8 cellular contexts compared by ENCODE assay signal in the genomic region with DNA sequence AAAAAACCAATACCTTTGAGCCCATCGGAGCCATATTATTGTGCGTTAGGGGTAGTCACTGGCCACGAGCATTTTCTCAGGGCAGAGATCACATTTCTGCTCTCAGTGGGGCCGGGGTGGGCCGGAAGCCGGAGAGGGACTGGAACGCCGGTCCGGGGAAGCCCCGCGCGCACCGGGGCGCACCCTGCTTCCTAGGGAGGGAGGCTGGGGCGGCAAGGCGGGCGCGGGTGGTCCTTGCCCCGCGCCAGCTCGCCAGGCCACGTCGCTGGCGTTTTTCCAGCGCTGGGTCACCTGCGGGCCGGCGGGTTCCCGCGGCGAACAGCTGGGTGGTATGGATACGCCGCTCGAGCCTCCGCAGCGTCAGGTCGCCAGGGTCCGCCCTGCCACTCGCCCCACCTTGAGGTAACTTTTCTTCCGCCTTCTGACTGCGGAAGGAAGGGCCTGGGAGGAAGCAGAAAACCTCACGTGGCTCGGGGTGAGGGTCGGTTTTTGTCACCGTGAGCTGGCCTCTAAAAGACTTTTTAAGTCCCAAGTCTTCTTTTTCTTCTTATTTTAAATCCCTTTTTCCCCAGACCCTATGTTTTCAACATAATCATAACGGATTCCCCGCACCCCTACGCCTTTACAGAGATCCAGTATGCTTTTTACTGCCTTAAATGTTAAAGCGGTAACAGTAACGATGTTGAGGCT. TPM values are rescaled to one million over a fixed set of nuclear protein-coding genes. Genes with fewer than 3 reads are reported as not detected.
DNase-seq lines count a peak whose midpoint lies in the region; ATAC-seq, FAIRE-seq and TF ChIP-seq lines count a peak whose summit lies in the region.

No MANE protein-coding gene starts in this region.

- intact Hi-C loops in sigmoid colon (cut with DNase I) = loop anchor here (5.0 kb wide), 1 partner anchor 61 kb away; the partner anchor contains the start of gene MTO1

- peaks cover 27 to 31% of the 10 kb centered on the region in 2 donors for H3K36me3 Mint-ChIP-seq in activated naive CD4-positive, alpha-beta T cell treated with anti-CD3 and anti-CD28 coated beads, Interleukin-2, amount 50 U/mL, for 72 hours

- H3K9me3 ChIP-seq in BLaER1 (no peaks in the 10 kb centered on the region), right atrium auricular region (no peaks in the 10 kb centered on the region), sigmoid colon (no peaks in the 10 kb centered on the region)

- peak in 1 of 2 donors; percentile 14 for TF ChIP-seq CTCF in right atrium auricular region (IDR thresholded peaks at IDR 0.05)
- no peak for TF ChIP-seq CTCF in sigmoid colon (IDR thresholded peaks at IDR 0.05)

- H3K4me1 ChIP-seq in BLaER1 (peaks cover 27% of the 10 kb centered on the region), right atrium auricular region (peaks cover 0 to 34% of the 10 kb centered on the region in 2 donors), sigmoid colon (peaks cover 0 to 34% (median 30%) of the 10 kb centered on the region in 4 donors)

- peak overlapping the region; percentile 96 to 100 for H3K27ac Mint-ChIP-seq in activated naive CD4-positive, alpha-beta T cell treated with anti-CD3 and anti-CD28 coated beads, Interleukin-2, amount 50 U/mL, for 72 hours

- H3K36me3 ChIP-seq in BLaER1 (peaks cover 21% of the 10 kb centered on the region), right atrium auricular region (peaks cover 22% of the 10 kb centered on the region), sigmoid colon (peaks cover 0 to 12% (median 5%) of the 10 kb centered on the region in 4 donors)

- TF ChIP-seq EP300 in sigmoid colon (IDR thresholded peaks at IDR 0.05) = no peak

- ATAC-seq in HG03432 (IDR thresholded peaks at IDR 0.05; ENCODE audit: unreplicated experiment) = peak; percentile 55
- ATAC-seq in activated naive CD4-positive, alpha-beta T cell treated with anti-CD3 and anti-CD28 coated beads, Interleukin-2, amount 50 U/mL, for 72 hours = peak; percentile 42 to 55

- TF ChIP-seq POLR2A in sigmoid colon (IDR thresholded peaks at IDR 0.05) = peak; percentile 15 to 34

- peak overlapping the region; percentile 83 for H3K4me2 ChIP-seq in BLaER1

- no peak for DNase-seq in GM19239 (ENCODE audit: insufficient read length, low spot score)
- DNase-seq in SIG-M5 (lab: John Stamatoyannopoulos, UW) = peak; percentile 35
- peak; percentile 74 to 89 for DNase-seq in activated naive CD4-positive, alpha-beta T cell treated with anti-CD3 and anti-CD28 coated beads, Interleukin-2, amount 50 U/mL, for 72 hours (ENCODE audit: low spot score in 2 of 2)
- DNase-seq in right atrium auricular region (ENCODE audit: low spot score) = peak; percentile 65
- peak; percentile 82 for DNase-seq in sigmoid colon
- DNase-seq in cerebellar nuclear complex (lab: John Stamatoyannopoulos, UW) = no peak

- peak overlapping the region; percentile 99 for H3K4me3 ChIP-seq in BLaER1
- H3K4me3 ChIP-seq in right atrium auricular region = peak overlapping the region; percentile 50 to 71
- peak overlapping the region; percentile 47 to 80 (median 68) for H3K4me3 ChIP-seq in sigmoid colon

- H4K20me1 ChIP-seq in BLaER1 = peaks cover 24% of the 10 kb centered on the region

- H3K27ac ChIP-seq in BLaER1 (peak overlapping the region; percentile 100), right atrium auricular region (peak overlapping the region; percentile 98 to 99), sigmoid colon (peak overlapping the region; percentile 92 to 100 (median 100))

- peak overlapping the region; percentile 92 for H3K9ac ChIP-seq in BLaER1

- WGBS in sigmoid colon, 2 donors = 2% methylated on average over 50 of the region's 50 CpGs

- H3K27me3 ChIP-seq in BLaER1 (no peaks in the 10 kb centered on the region), right atrium auricular region (no peaks in the 10 kb centered on the region), sigmoid colon (no peaks in the 10 kb centered on the region)

- no peaks in the 10 kb centered on the region for H3K9me3 Mint-ChIP-seq in activated naive CD4-positive, alpha-beta T cell treated with anti-CD3 and anti-CD28 coated beads, Interleukin-2, amount 50 U/mL, for 72 hours

- peak; percentile 85 for FAIRE-seq in GM19239 (lab: Jason Lieb, UNC)

RNA-seq across cellular contexts. Expression of gene EEF1A1, which starts 2.7 kb away (rescaled TPM):
- total RNA-seq in activated naive CD4-positive, alpha-beta T cell treated with anti-CD3 and anti-CD28 coated beads, Interleukin-2, amount 50 U/mL, for 72 hours = over 10,000 TPM; 10,985 to 16,838 TPM
- total RNA-seq in right atrium auricular region = 1,000 to 10,000 TPM; 4,165 to 5,616 TPM
- total RNA-seq in sigmoid colon = over 10,000 TPM; 10,846 to 15,452 (median 12,894) TPM
- polyA plus RNA-seq in sigmoid colon = over 10,000 TPM in 1 of 3 donors, 1,000 to 10,000 TPM in 2; 8,557 to 12,921 (median 9,843) TPM

Comparison
In these comparisons a context has a peak if more than half of its experiments do, and no peak if none do; other contexts are left out.
1. DNase-seq: peak in SIG-M5 (single experiment), activated naive CD4-positive, alpha-beta T cell treated with anti-CD3 and anti-CD28 coated beads, Interleukin-2, amount 50 U/mL, for 72 hours (2 of 2), right atrium auricular region (single experiment) and sigmoid colon (single experiment); none in GM19239 (single experiment) and cerebellar nuclear complex (0 of 2).
2. Peak in every context shown above with its lines, with median percentiles within 50 percentile points of each other: H3K27ac ChIP-seq and H3K4me3 ChIP-seq.